In genomic region chr1:12144969-12145368, GRCh38 we compare ENCODE assay signal across 16 cellular contexts. TPM values are rescaled to one million over a fixed set of nuclear protein-coding genes. Genes with fewer than 3 reads are reported as not detected.
A peak's percentile ranks its signal among the peaks of the same experiment; 100 is the strongest.
DNase-seq lines count a peak whose midpoint lies in the region; ATAC-seq and TF ChIP-seq lines count a peak whose summit lies in the region.
"Had no signal": no experiment of that assay in that cellular context is flagged by ENCODE, and none has a peak within 500 bp of the region (broad histone marks: within the 10 kb centered on the region; RNA-seq: fewer than 3 reads in every experiment).

No MANE protein-coding gene starts in this region.

- H3K27ac Mint-ChIP-seq in CD4-positive, alpha-beta T cell: peak overlapping the region; percentile 36
- H3K27ac Mint-ChIP-seq in activated CD8-positive, alpha-beta T cell treated with anti-CD3 and anti-CD28 coated beads for 36 hours: peak overlapping the region; percentile 47
- H3K27ac Mint-ChIP-seq in nephron progenitor cell: peak overlapping the region; percentile 32

- H3K36me3 ChIP-seq in BLaER1: no peaks in the 10 kb centered on the region
- H3K36me3 ChIP-seq: right lobe of liver, uterus had no signal

- no peaks in the 10 kb centered on the region for H3K27me3 ChIP-seq in BLaER1
- H3K27me3 ChIP-seq in CD4-positive, alpha-beta T cell (ENCODE audit: control insufficient read depth, insufficient read depth, low read length): no peaks in the 10 kb centered on the region
- H3K27me3 ChIP-seq: right lobe of liver, uterus had no signal

- H3K4me3 ChIP-seq in BLaER1: no peak overlapping the region
- H3K4me3 ChIP-seq: right lobe of liver, uterus had no signal

- H3K9me3 Mint-ChIP-seq in CD4-positive, alpha-beta T cell: no peaks in the 10 kb centered on the region
- peaks cover 9% of the 10 kb centered on the region for H3K9me3 Mint-ChIP-seq in activated CD8-positive, alpha-beta T cell treated with anti-CD3 and anti-CD28 coated beads for 36 hours
- peaks cover 5% of the 10 kb centered on the region for H3K9me3 Mint-ChIP-seq in nephron progenitor cell

- peaks cover 63% of the 10 kb centered on the region for H3K4me1 Mint-ChIP-seq in CD4-positive, alpha-beta T cell (ENCODE audit: low read depth)
- H3K4me1 Mint-ChIP-seq in activated CD8-positive, alpha-beta T cell treated with anti-CD3 and anti-CD28 coated beads for 36 hours (ENCODE audit: low read depth): peaks cover 60% of the 10 kb centered on the region
- H3K4me1 Mint-ChIP-seq in nephron progenitor cell: peaks cover 36% of the 10 kb centered on the region

- POLR2A ChIA-PET in CD4-positive, alpha-beta T cell (lab: Charles Lee): no interaction called here
- POLR2A ChIA-PET in activated CD8-positive, alpha-beta T cell treated with anti-CD3 and anti-CD28 coated beads for 36 hours (lab: Charles Lee): interaction anchor here (1.0 to 2.4 kb wide), 4 partner anchors 10 to 22 kb away, joined by 3 to 10 read pairs (median 5); partner anchors contain the start of gene TNFRSF1B

- peak overlapping the region; percentile 64 for H3K4me2 ChIP-seq in BLaER1

- H3K4me3 Mint-ChIP-seq in CD4-positive, alpha-beta T cell: no peak overlapping the region
- no peak overlapping the region for H3K4me3 Mint-ChIP-seq in activated CD8-positive, alpha-beta T cell treated with anti-CD3 and anti-CD28 coated beads for 36 hours
- no peak overlapping the region for H3K4me3 Mint-ChIP-seq in nephron progenitor cell

- peaks cover 4% of the 10 kb centered on the region; the same call in 1 of the 2 replicates for H3K9me3 ChIP-seq in BLaER1
- H3K9me3 ChIP-seq in CD4-positive, alpha-beta T cell (ENCODE audit: control insufficient read depth, low read length): no peaks in the 10 kb centered on the region
- H3K9me3 ChIP-seq: right lobe of liver, uterus had no signal

- no peaks in the 10 kb centered on the region for H3K27me3 Mint-ChIP-seq in CD4-positive, alpha-beta T cell
- no peaks in the 10 kb centered on the region for H3K27me3 Mint-ChIP-seq in activated CD8-positive, alpha-beta T cell treated with anti-CD3 and anti-CD28 coated beads for 36 hours
- peaks cover 5% of the 10 kb centered on the region for H3K27me3 Mint-ChIP-seq in nephron progenitor cell (ENCODE audit: low read depth, poor library complexity)
- H3K27me3 Mint-ChIP-seq: effector memory CD8-positive, alpha-beta T cell had no signal

- no peaks in the 10 kb centered on the region for H4K20me1 ChIP-seq in BLaER1

- peak overlapping the region; percentile 62 for H3K27ac ChIP-seq in BLaER1
- H3K27ac ChIP-seq in CD4-positive, alpha-beta T cell (ENCODE audit: low read depth, low read length): no peak overlapping the region

- no peak for DNase-seq in CD4-positive, alpha-beta T cell
- DNase-seq in activated CD8-positive, alpha-beta T cell treated with anti-CD3 and anti-CD28 coated beads for 36 hours: no peak
- DNase-seq in nephron progenitor cell (no peak), Right ventricle myocardium inferior (ENCODE audit: missing footprints) (no peak)
- DNase-seq in stimulated activated CD4-positive, alpha-beta T cell treated with anti-CD3 and anti-CD28 coated beads, Interleukin-2, amount 100 ng/mL, for 48 hours: no peak
- DNase-seq: activated CD4-positive, alpha-beta T cell treated with anti-CD3 and anti-CD28 coated beads, Interleukin-2, amount 50 U/mL, for 48 hours; C1 segment of cervical spinal cord; effector memory CD8-positive, alpha-beta T cell; Kasumi-1; NCI-H345; right lobe of liver; SHP77 treated with DMSO at 0.1 percent for 48 hours; stimulated activated CD4-positive, alpha-beta T cell treated with anti-CD3 and anti-CD28 coated beads, Interleukin-4, amount 100 ng/mL, for 24 hours; uterus had no signal

- no peak for TF ChIP-seq CTCF in CD4-positive, alpha-beta T cell (IDR thresholded peaks at IDR 0.05)
- TF ChIP-seq CTCF in activated CD8-positive, alpha-beta T cell treated with anti-CD3 and anti-CD28 coated beads for 36 hours (IDR thresholded peaks at IDR 0.05): no peak
- no peak for TF ChIP-seq CTCF in nephron progenitor cell (IDR thresholded peaks at IDR 0.05)

- H3K9ac ChIP-seq in BLaER1: no peak overlapping the region

- intact Hi-C loops in CD4-positive, alpha-beta T cell (cut with DNase I, micrococcal nuclease): loop anchor here in 1 of 2 experiments (10.0 kb wide), 1 partner anchor 310 kb away; no protein-coding TSS in a partner anchor
- intact Hi-C loops in activated CD8-positive, alpha-beta T cell treated with anti-CD3 and anti-CD28 coated beads for 36 hours (cut with micrococcal nuclease): no loop called here
- intact Hi-C loops in Right ventricle myocardium inferior (cut with DNase I): loop anchor here (5.0 kb wide), 1 partner anchor 37 kb away; no protein-coding TSS in a partner anchor

- H3K36me3 Mint-ChIP-seq in CD4-positive, alpha-beta T cell (ENCODE audit: low read depth): no peaks in the 10 kb centered on the region
- H3K36me3 Mint-ChIP-seq in activated CD8-positive, alpha-beta T cell treated with anti-CD3 and anti-CD28 coated beads for 36 hours (ENCODE audit: low read depth): peaks cover 11% of the 10 kb centered on the region
- H3K36me3 Mint-ChIP-seq in nephron progenitor cell (ENCODE audit: low read depth): no peaks in the 10 kb centered on the region

- CTCF ChIA-PET in CD4-positive, alpha-beta T cell (lab: Charles Lee): no interaction called here
- CTCF ChIA-PET in activated CD8-positive, alpha-beta T cell treated with anti-CD3 and anti-CD28 coated beads for 36 hours (lab: Charles Lee): interaction anchor here (1.3 to 1.6 kb wide), 3 partner anchors 11 to 33 kb away, joined by 3 to 8 read pairs (median 6); no protein-coding TSS in a partner anchor

- peaks cover 89% of the 10 kb centered on the region for H3K4me1 ChIP-seq in BLaER1
- H3K4me1 ChIP-seq: uterus had no signal

- no peak for ATAC-seq in CD4-positive, alpha-beta T cell (ENCODE audit: poor library complexity)
- ATAC-seq in activated CD8-positive, alpha-beta T cell treated with anti-CD3 and anti-CD28 coated beads for 36 hours: no peak
- ATAC-seq in GM21515 (IDR thresholded peaks at IDR 0.05; ENCODE audit: unreplicated experiment): no peak
- ATAC-seq in Right ventricle myocardium inferior: no peak
- ATAC-seq: effector memory CD8-positive, alpha-beta T cell; right lobe of liver had no signal

RNA-seq across cellular contexts. Expression of gene TNFRSF1B, which starts 21.8 kb away (rescaled TPM):
- 10 to 100 TPM; 61.9 to 62.6 TPM for total RNA-seq in CD4-positive, alpha-beta T cell
- total RNA-seq in activated CD8-positive, alpha-beta T cell treated with anti-CD3 and anti-CD28 coated beads for 36 hours: 100 to 1,000 TPM; 173 to 191 TPM
- 19.0 TPM for total RNA-seq in Right ventricle myocardium inferior
